Comparison of ENCODE assay signal across 9 cellular contexts in the genomic region with DNA sequence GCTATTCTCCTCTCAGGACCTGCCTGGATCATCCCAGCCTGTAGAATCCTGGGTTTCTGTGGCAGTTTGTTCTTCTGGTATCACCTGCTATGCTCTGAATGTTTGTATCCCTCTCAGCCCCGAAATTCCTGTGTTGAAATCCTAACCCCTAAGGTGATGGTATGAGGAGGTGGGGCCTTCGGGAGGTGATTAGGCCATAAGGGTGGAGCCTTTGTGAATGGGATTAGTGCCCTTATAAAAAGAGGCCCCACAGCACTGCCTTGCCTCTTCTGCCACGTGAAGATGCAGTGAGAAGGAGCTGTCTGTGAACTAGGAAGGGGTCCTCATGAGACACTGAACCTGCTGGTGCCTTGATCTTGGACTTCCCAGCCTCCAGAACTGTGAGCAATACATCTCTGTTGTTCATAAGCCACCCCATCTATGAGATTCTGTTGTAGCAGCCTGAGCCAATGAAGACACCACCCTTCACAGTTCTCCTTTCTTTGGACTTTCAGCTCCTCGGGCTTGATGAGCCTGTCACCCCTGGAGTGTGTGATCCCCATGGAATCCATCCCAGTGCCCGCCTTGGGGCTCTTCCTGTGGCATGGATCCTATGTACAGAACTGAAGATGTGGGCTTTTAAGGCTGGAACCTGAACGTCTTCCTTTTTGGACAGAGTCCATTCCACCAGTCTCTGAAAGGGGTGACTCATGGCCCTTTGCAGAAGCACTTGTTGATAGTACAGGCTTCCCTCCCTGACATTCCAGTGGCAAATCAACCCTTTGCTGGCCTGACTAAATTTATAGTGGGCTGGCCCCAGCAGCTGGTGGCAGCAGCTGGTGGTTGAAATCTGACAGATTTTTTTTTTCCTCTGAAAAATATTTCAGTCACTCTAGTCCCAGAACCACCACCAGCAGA.
DNase-seq lines count a peak whose midpoint lies in the region; TF ChIP-seq lines count a peak whose summit lies in the region.
"Had no signal": no experiment of that assay in that cellular context is flagged by ENCODE, and none has a peak within 500 bp of the region (broad histone marks: within the 10 kb centered on the region; RNA-seq: fewer than 3 reads in every experiment).

No MANE protein-coding gene starts in this region.

- no peaks in the 10 kb centered on the region for H3K27me3 ChIP-seq in esophagus muscularis mucosa

- DNase-seq in AG10803 (ENCODE audit: low read depth) (peak; percentile 93), NCI-H69 (lab: John Stamatoyannopoulos, UW) (peak; percentile 1), esophagus muscularis mucosa (ENCODE audit: extremely low spot score) (no peak), myocyte (ENCODE audit: low read depth) (peak; percentile 98), NCI-H1105 (lab: John Stamatoyannopoulos, UW) (no peak), NCI-H1417 (lab: John Stamatoyannopoulos, UW) (no peak), HuH-7 (ENCODE audit: low spot score) (no peak)
- no peak for DNase-seq in activated CD4-positive, alpha-beta T cell treated with anti-CD3 and anti-CD28 coated beads, Interleukin-2, amount 50 U/mL, for 1 hour
- DNase-seq: effector CD8-positive, alpha-beta T cell had no signal

- H3K4me1 ChIP-seq in esophagus muscularis mucosa: peaks cover 53 to 68% (median 61%) of the 10 kb centered on the region in 4 donors

- H3K36me3 ChIP-seq in esophagus muscularis mucosa: no peaks in the 10 kb centered on the region

- WGBS in esophagus muscularis mucosa: 38% methylated on average over 5 of the region's 6 CpGs

- no peak for TF ChIP-seq POLR2A in esophagus muscularis mucosa (IDR thresholded peaks at IDR 0.05; ENCODE audit: low read depth)

- H3K9me3 ChIP-seq in esophagus muscularis mucosa: no peaks in the 10 kb centered on the region

- TF ChIP-seq CTCF in AG10803 (conservative IDR thresholded peaks at IDR 0.05; ENCODE audit: low read length) (no peak), esophagus muscularis mucosa (IDR thresholded peaks at IDR 0.05) (no peak)

- peak overlapping the region; percentile 78 to 88 (median 86) for H3K27ac ChIP-seq in esophagus muscularis mucosa (replicated peaks in 1 of 4)

- intact Hi-C loops in esophagus muscularis mucosa (cut with DNase I): no loop called here

- H3K4me3 ChIP-seq in AG10803 (ENCODE audit: low read length) (no peak overlapping the region), esophagus muscularis mucosa (peak overlapping the region in 3 of 4 donors; percentile 39 to 53 (median 43))

- no peak for TF ChIP-seq EP300 in esophagus muscularis mucosa (IDR thresholded peaks at IDR 0.05)

Comparison
In these comparisons a context has a peak if more than half of its experiments do, and no peak if none do; other contexts are left out.
1. DNase-seq: peak in AG10803 (single experiment), NCI-H69 (single experiment) and myocyte (single experiment); none in esophagus muscularis mucosa (single experiment), NCI-H1105 (single experiment), NCI-H1417 (0 of 3), activated CD4-positive, alpha-beta T cell treated with anti-CD3 and anti-CD28 coated beads, Interleukin-2, amount 50 U/mL, for 1 hour (single experiment) and HuH-7 (single experiment).